8 cellular contexts compared by ENCODE assay signal in genomic region chr7:97872025-97872669, GRCh38. TPM values are rescaled to one million over a fixed set of nuclear protein-coding genes. Genes with fewer than 3 reads are reported as not detected.
DNase-seq lines count a peak whose midpoint lies in the region; ATAC-seq, FAIRE-seq and TF ChIP-seq lines count a peak whose summit lies in the region.

A gene with protein sequence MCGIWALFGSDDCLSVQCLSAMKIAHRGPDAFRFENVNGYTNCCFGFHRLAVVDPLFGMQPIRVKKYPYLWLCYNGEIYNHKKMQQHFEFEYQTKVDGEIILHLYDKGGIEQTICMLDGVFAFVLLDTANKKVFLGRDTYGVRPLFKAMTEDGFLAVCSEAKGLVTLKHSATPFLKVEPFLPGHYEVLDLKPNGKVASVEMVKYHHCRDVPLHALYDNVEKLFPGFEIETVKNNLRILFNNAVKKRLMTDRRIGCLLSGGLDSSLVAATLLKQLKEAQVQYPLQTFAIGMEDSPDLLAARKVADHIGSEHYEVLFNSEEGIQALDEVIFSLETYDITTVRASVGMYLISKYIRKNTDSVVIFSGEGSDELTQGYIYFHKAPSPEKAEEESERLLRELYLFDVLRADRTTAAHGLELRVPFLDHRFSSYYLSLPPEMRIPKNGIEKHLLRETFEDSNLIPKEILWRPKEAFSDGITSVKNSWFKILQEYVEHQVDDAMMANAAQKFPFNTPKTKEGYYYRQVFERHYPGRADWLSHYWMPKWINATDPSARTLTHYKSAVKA (minus strand): TSS chr7:97872408. CDS start chr7:97869156, 3,252 bp downstream.

- H4K20me1 ChIP-seq in keratinocyte (ENCODE audit: control insufficient read depth, extremely low read depth, insufficient read depth, low read length): no peaks in the 10 kb centered on the region

- H3K27me3 ChIP-seq in keratinocyte (ENCODE audit: control insufficient read depth, extremely low read depth, insufficient read depth, low read length): no peaks in the 10 kb centered on the region

- H3K36me3 ChIP-seq in keratinocyte (ENCODE audit: control insufficient read depth in 2 of 2, extremely low read depth in 1 of 2, insufficient read depth in 2 of 2, low read length in 2 of 2): peaks cover 0 to 6% of the 10 kb centered on the region in 2 experiments

- FAIRE-seq in keratinocyte (lab: Jason Lieb, UNC): no peak

- dilution Hi-C loops in keratinocyte (cut with MboI; ENCODE audit: extremely low pct_ligation_motif_present, low sequenced_read_pairs): loop anchor here (25.0 kb wide), 1 partner anchor 785 kb away; no protein-coding TSS in a partner anchor

- peak within 1 kb of the TSS; percentile 66 for H3K4me3 ChIP-seq in AG09309 (ENCODE audit: control insufficient read depth, low read depth, low read length)
- peak within 1 kb of the TSS; percentile 60 to 87 (median 85) for H3K4me3 ChIP-seq in keratinocyte (ENCODE audit: control insufficient read depth in 2 of 3, extremely low read depth in 1 of 3, insufficient read depth in 2 of 3, low read depth in 1 of 3, low read length in 3 of 3)

- H2AFZ ChIP-seq in keratinocyte (ENCODE audit: control insufficient read depth, low read length): peak within 1 kb of the TSS; percentile 94

- H3K27ac ChIP-seq in keratinocyte (ENCODE audit: control insufficient read depth, insufficient read depth, low read length): peak within 1 kb of the TSS; percentile 61

- ATAC-seq in GM19025 (IDR thresholded peaks at IDR 0.05; ENCODE audit: low read depth, unreplicated experiment) (peak; percentile 98), HG03280 (IDR thresholded peaks at IDR 0.05; ENCODE audit: unreplicated experiment) (peak; percentile 99)

- no peaks in the 10 kb centered on the region for H3K9me3 ChIP-seq in keratinocyte (ENCODE audit: control insufficient read depth, low read depth, low read length)

- peak within 1 kb of the TSS; percentile 83 for H3K9ac ChIP-seq in keratinocyte (ENCODE audit: control insufficient read depth, extremely low read depth, insufficient read depth, low read length)

- H3K4me2 ChIP-seq in keratinocyte (ENCODE audit: control insufficient read depth, extremely low read depth, insufficient read depth, low read depth, low read length): peak within 1 kb of the TSS; percentile 82

- peaks cover 6% of the 10 kb centered on the region for H3K4me1 ChIP-seq in keratinocyte (ENCODE audit: control insufficient read depth, extremely low read depth, insufficient read depth, low read length)

- no peaks in the 10 kb centered on the region for H3K79me2 ChIP-seq in keratinocyte (ENCODE audit: control insufficient read depth, insufficient read depth, low read length)

- TF ChIP-seq CTCF in AG09309 (IDR thresholded peaks at IDR 0.05; ENCODE audit: control insufficient read depth, insufficient read depth, low read depth, low read length, missing control alignments) (peak; percentile 10), keratinocyte (optimal IDR thresholded peaks at IDR 0.05 in 1 of 3, IDR thresholded peaks at IDR 0.05 in 1 of 3, conservative IDR thresholded peaks at IDR 0.05 in 1 of 3; ENCODE audit: extremely low read depth in 1 of 3, insufficient read depth in 2 of 3, low read length in 3 of 3) (no peak)

- peak; percentile 71 for DNase-seq in AG09309 (ENCODE audit: low read depth)
- DNase-seq in NCI-H446 (lab: John Stamatoyannopoulos, UW): peak; percentile 60 to 87
- DNase-seq in activated CD4-positive, CD25-positive, alpha-beta regulatory T cell treated with anti-CD3 and anti-CD28 coated beads, Interleukin-2, amount 50 U/mL, for 72 hours: peak; percentile 93
- peak; percentile 97 for DNase-seq in cerebellar cortex (ENCODE audit: low spot score)
- DNase-seq in keratinocyte (ENCODE audit: low read depth, low spot score): peak; percentile 48
- DNase-seq in stimulated activated CD4-positive, alpha-beta T cell treated with anti-CD3 and anti-CD28 coated beads, Interleukin-12 subunit alpha, Interleukin-12 subunit beta, amount 100 ng/mL, for 48 hours (ENCODE audit: low read depth in 2 of 3, low spot score in 1 of 3): peak; percentile 84 to 90 (median 89)

- no peaks in the 10 kb centered on the region for H3K9me1 ChIP-seq in keratinocyte (ENCODE audit: control insufficient read depth, extremely low read depth, insufficient read depth, low read length)

RNA-seq across cellular contexts. Expression of the gene that starts here (rescaled TPM):
- 9.7 to 24.3 TPM (median 20.4 TPM) in 3 replicates for polyA plus RNA-seq in keratinocyte
- 80.9 TPM for polyA plus RNA-seq in keratinocyte (2011; ENCODE audit: low read depth)
- 14.8 and 23.8 TPM in 2 replicates for polyA plus RNA-seq in keratinocyte (2011; cell fraction: cytosol; rRNA removed)
- 18.5 and 31.0 TPM in 2 replicates for polyA plus RNA-seq in keratinocyte (2011; cell fraction: nucleus; rRNA removed)
- 31.5 and 135 TPM in 2 replicates for polyA plus RNA-seq in keratinocyte (2012; ENCODE audit: low replicate concordance)
- 12.7 to 32.3 TPM (median 16.8 TPM) in 3 replicates for polyA minus RNA-seq in keratinocyte
- 22.8 TPM for polyA minus RNA-seq in keratinocyte (2011; cell fraction: cytosol; rRNA and poly(A)+ RNA removed)
- polyA minus RNA-seq in keratinocyte (2011; cell fraction: nucleus; rRNA and poly(A)+ RNA removed): 12.8 and 14.2 TPM in 2 replicates

Comparison
In these comparisons a context has a peak if more than half of its experiments do, and no peak if none do; other contexts are left out.
1. Peak in every context shown above with its lines: DNase-seq, ATAC-seq, H3K4me3 ChIP-seq and H3K27ac ChIP-seq.